In genomic region chr2:134549104-134549503, GRCh38 we compare ENCODE assay signal across 16 cellular contexts.
DNase-seq lines count a peak whose midpoint lies in the region; ATAC-seq, FAIRE-seq and TF ChIP-seq lines count a peak whose summit lies in the region.
"Had no signal": no experiment of that assay in that cellular context is flagged by ENCODE, and none has a peak within 500 bp of the region (broad histone marks: within the 10 kb centered on the region; RNA-seq: fewer than 3 reads in every experiment).

No MANE protein-coding gene starts in this region.

- TF ChIP-seq CTCF in adrenal gland (IDR thresholded peaks at IDR 0.05) (no peak), fibroblast of villous mesenchyme (IDR thresholded peaks at IDR 0.05; ENCODE audit: insufficient read depth, low read depth, low read length) (no peak)

- H3K27me3 ChIP-seq in adrenal gland: no peaks in the 10 kb centered on the region

- TF ChIP-seq POLR2A in adrenal gland (IDR thresholded peaks at IDR 0.05): no peak

- CTCF ChIA-PET in HEK293T (lab: Yijun Ruan, JAX): no interaction called here

- no peak overlapping the region for H3K27ac ChIP-seq in adrenal gland
- H3K27ac ChIP-seq: C4-2B, thoracic aorta had no signal

- no peaks in the 10 kb centered on the region for H3K9me3 ChIP-seq in adrenal gland (replicated peaks in 1 of 3)
- H3K9me3 ChIP-seq: thoracic aorta had no signal

- H3K4me3 ChIP-seq in adrenal gland: no peak overlapping the region
- H3K4me3 ChIP-seq in fibroblast of villous mesenchyme (ENCODE audit: low read depth, low read length): no peak overlapping the region
- no peak overlapping the region for H3K4me3 ChIP-seq in skeletal muscle cell (ENCODE audit: low read depth, low read length)
- H3K4me3 ChIP-seq: thoracic aorta had no signal

- no peak for ATAC-seq in GM19467 (IDR thresholded peaks at IDR 0.05; ENCODE audit: unreplicated experiment)
- ATAC-seq: activated CD4-positive, CD25-positive, alpha-beta regulatory T cell treated with anti-CD3 and anti-CD28 coated beads, Interleukin-2, amount 50 U/mL, for 24 hours; activated CD8-positive, alpha-beta memory T cell treated with anti-CD3 and anti-CD28 coated beads, Interleukin-2, amount 10 ng/mL, durations not matched to agents 7 days and 5 days had no signal

- POLR2A ChIA-PET in HEK293T (lab: Yijun Ruan, JAX): no interaction called here

- WGBS in adrenal gland, 4 donors: 69 to 78% (median 73%) methylated on average over 3 of the region's 3 CpGs

- intact Hi-C loops in adrenal gland (cut with DNase I): no loop called here

- no peaks in the 10 kb centered on the region for H3K4me1 ChIP-seq in adrenal gland (replicated peaks in 1 of 2)

- no peaks in the 10 kb centered on the region for H3K36me3 ChIP-seq in adrenal gland (replicated peaks in 1 of 2)
- H3K36me3 ChIP-seq: thoracic aorta had no signal

- FAIRE-seq in HTR-8/SVneo (lab: Jason Lieb, UNC): no peak

- DNase-seq in HCEC 1CT (peak; percentile 69), adrenal gland (peak in 4 of 7 donors; percentile 17 to 29 (median 25)), fibroblast of villous mesenchyme (ENCODE audit: low read depth) (peak; percentile 45), skeletal muscle cell (ENCODE audit: low read depth) (peak; percentile 20), HEK293T (ENCODE audit: extremely low spot score) (no peak), HTR-8/SVneo (ENCODE audit: insufficient read length, low spot score) (no peak)
- DNase-seq in activated CD4-positive, alpha-beta T cell treated with anti-CD3 and anti-CD28 coated beads, Interleukin-2, amount 50 U/mL, for 1 hour: no peak
- DNase-seq: activated CD8-positive, alpha-beta memory T cell treated with anti-CD3 and anti-CD28 coated beads, Interleukin-2, amount 10 ng/mL, durations not matched to agents 7 days and 5 days; DMS79; NCI-H2081; NCI-H82; stimulated activated CD4-positive, alpha-beta T cell treated with anti-CD3 and anti-CD28 coated beads, Interleukin-4, amount 100 ng/mL, for 4 hours had no signal

TF ChIP-seq in HEK293T, 16 proteins besides CTCF, POLR2A, EP300 and RAD21:
- TF ChIP-seq L3MBTL2 (conservative IDR thresholded peaks at IDR 0.05) (no peak), FOXK2 (IDR thresholded peaks at IDR 0.05) (no peak), PKNOX1 (IDR thresholded peaks at IDR 0.05) (no peak), FOXA1 (IDR thresholded peaks at IDR 0.05) (no peak)

Comparison
In these comparisons a context has a peak if more than half of its experiments do, and no peak if none do; other contexts are left out.
1. DNase-seq: peak in HCEC 1CT (single experiment), adrenal gland (4 of 7), fibroblast of villous mesenchyme (single experiment) and skeletal muscle cell (single experiment); none in activated CD4-positive, alpha-beta T cell treated with anti-CD3 and anti-CD28 coated beads, Interleukin-2, amount 50 U/mL, for 1 hour (single experiment), HEK293T (single experiment) and HTR-8/SVneo (single experiment).